9 cellular contexts compared by ENCODE assay signal in genomic region chr1:153617677-153618076, GRCh38. TPM values are rescaled to one million over a fixed set of nuclear protein-coding genes. Genes with fewer than 3 reads are reported as not detected.
DNase-seq lines count a peak whose midpoint lies in the region; ATAC-seq and TF ChIP-seq lines count a peak whose summit lies in the region.
"Had no signal": no experiment of that assay in that cellular context is flagged by ENCODE, and none has a peak within 500 bp of the region (broad histone marks: within the 10 kb centered on the region; RNA-seq: fewer than 3 reads in every experiment).

No MANE protein-coding gene starts in this region.

- intact Hi-C loops in left ventricle myocardium superior (cut with micrococcal nuclease) (no loop called here), breast epithelium (cut with DNase I; ENCODE audit: low total_unique reads) (no loop called here)

- peak overlapping the region; percentile 68 to 70 for H3K27ac ChIP-seq in right atrium auricular region
- no peak overlapping the region for H3K27ac ChIP-seq in SJCRH30
- H3K27ac ChIP-seq in breast epithelium = peak overlapping the region; percentile 82 to 84
- peak overlapping the region; percentile 84 for H3K27ac ChIP-seq in muscle layer of duodenum (ENCODE audit: low read length)

- TF ChIP-seq CTCF in right atrium auricular region (IDR thresholded peaks at IDR 0.05) (peak; percentile 67 to 78), breast epithelium (IDR thresholded peaks at IDR 0.05) (peak; percentile 37 to 66 (median 47))

- H3K4me1 ChIP-seq in right atrium auricular region = peaks cover 0 to 34% of the 10 kb centered on the region in 2 donors
- H3K4me1 ChIP-seq in SJCRH30 = 0 out of 2 replicates have a peak, but pooled peaks cover 4% of the 10 kb centered on the region
- H3K4me1 ChIP-seq in breast epithelium = peaks cover 5 to 23% of the 10 kb centered on the region in 2 donors
- peaks cover 12 to 17% of the 10 kb centered on the region in 2 donors for H3K4me1 ChIP-seq in muscle layer of duodenum (ENCODE audit: control insufficient read depth in 1 of 2, insufficient read depth in 2 of 2, low read length in 2 of 2)

- no peaks in the 10 kb centered on the region for H3K27me3 ChIP-seq in right atrium auricular region
- H3K27me3 ChIP-seq in SJCRH30 = no peaks in the 10 kb centered on the region
- no peaks in the 10 kb centered on the region for H3K27me3 ChIP-seq in breast epithelium
- H3K27me3 ChIP-seq in muscle layer of duodenum (ENCODE audit: low read depth, low read length) = no peaks in the 10 kb centered on the region

- no peaks in the 10 kb centered on the region for H3K9me3 ChIP-seq in right atrium auricular region
- no peaks in the 10 kb centered on the region for H3K9me3 ChIP-seq in SJCRH30 (replicated peaks)
- H3K9me3 ChIP-seq in breast epithelium = no peaks in the 10 kb centered on the region
- H3K9me3 ChIP-seq in muscle layer of duodenum (ENCODE audit: control insufficient read depth in 1 of 2, low read length in 2 of 2) = no peaks in the 10 kb centered on the region

- no peak for ATAC-seq in left ventricle myocardium superior
- peak; percentile 58 for ATAC-seq in HG02763 (IDR thresholded peaks at IDR 0.05; ENCODE audit: unreplicated experiment)

- TF ChIP-seq POLR2A in breast epithelium (IDR thresholded peaks at IDR 0.05) = no peak

- H3K36me3 ChIP-seq in right atrium auricular region (peaks cover 30% of the 10 kb centered on the region), SJCRH30 (peaks cover 19% of the 10 kb centered on the region), breast epithelium (no peaks in the 10 kb centered on the region), muscle layer of duodenum (ENCODE audit: control insufficient read depth in 1 of 2, insufficient read depth in 2 of 2, low read length in 2 of 2) (peaks cover 6 to 19% of the 10 kb centered on the region in 2 donors)

- DNase-seq in right atrium auricular region (ENCODE audit: low spot score) (peak; percentile 92), left ventricle myocardium superior (no peak), SJCRH30 (peak; percentile 70 to 71), breast epithelium (ENCODE audit: low spot score in 2 of 2) (peak in 1 of 2 donors; percentile 66), HUDEP-2 (lab: John Stamatoyannopoulos, UW; ENCODE audit: unreplicated experiment in 76 of 76) (no peak), NCI-H446 treated with DMSO at 0.1 percent for 48 hours (lab: John Stamatoyannopoulos, UW) (no peak)

- H3K4me3 ChIP-seq in right atrium auricular region (no peak overlapping the region), SJCRH30 (no peak overlapping the region), breast epithelium (no peak overlapping the region), muscle layer of duodenum (ENCODE audit: low read depth in 1 of 2, low read length in 2 of 2) (no peak overlapping the region)

RNA-seq across cellular contexts. Expression of gene S100A14, which starts 1.6 kb away (rescaled TPM):
- 1 to 10 TPM in 1 of 2 donors, under 1 TPM in 1; 0.55 to 2.4 TPM for total RNA-seq in right atrium auricular region
- total RNA-seq in left ventricle myocardium superior = 5.7 TPM
- not detected in 2 replicates for total RNA-seq in SJCRH30 (2014; rRNA removed; shearing (Covaris generic))
- total RNA-seq in breast epithelium = 10 to 100 TPM in 2 of 3 donors, not detected in 1; 70.1 to 99.2 TPM

RNA-seq across cellular contexts. Expression of gene S100A16, which starts 4.7 kb away (rescaled TPM):
- total RNA-seq in right atrium auricular region = 10 to 100 TPM; 62.7 to 85.1 TPM
- total RNA-seq in left ventricle myocardium superior = 42.2 TPM
- total RNA-seq in SJCRH30 (2014; rRNA removed; shearing (Covaris generic)) = 46.6 and 50.7 TPM in 2 replicates
- total RNA-seq in breast epithelium = 100 to 1,000 TPM in 2 of 3 donors, 10 to 100 TPM in 1; 52.0 to 154 (median 102) TPM

RNA-seq across cellular contexts. Expression of gene S100A13, which starts 9.6 kb away (rescaled TPM):
- 100 to 1,000 TPM; 114 to 314 TPM for total RNA-seq in right atrium auricular region
- total RNA-seq in left ventricle myocardium superior = 124 TPM
- total RNA-seq in SJCRH30 (2014; rRNA removed; shearing (Covaris generic)) = 100 and 113 TPM in 2 replicates
- 100 to 1,000 TPM; 163 to 221 (median 198) TPM for total RNA-seq in breast epithelium

RNA-seq across cellular contexts. Expression of gene S100A1, which starts 10.6 kb away (rescaled TPM):
- total RNA-seq in right atrium auricular region = 1,000 to 10,000 TPM in 1 of 2 donors, 100 to 1,000 TPM in 1; 965 to 2,413 TPM
- total RNA-seq in left ventricle myocardium superior = 2,048 TPM
- total RNA-seq in SJCRH30 (2014; rRNA removed; shearing (Covaris generic)) = 3.6 and 4.4 TPM in 2 replicates
- 10 to 100 TPM in 2 of 3 donors, 1 to 10 TPM in 1; 6.1 to 40.0 (median 28.5) TPM for total RNA-seq in breast epithelium
- total RNA-seq: dermis microvascular lymphatic vessel endothelial cell had no signal

RNA-seq across cellular contexts. Expression of gene CHTOP, which starts 16.2 kb away (rescaled TPM):
- 10 to 100 TPM; 38.2 to 50.1 TPM for total RNA-seq in right atrium auricular region
- total RNA-seq in left ventricle myocardium superior = 73.3 TPM
- total RNA-seq in SJCRH30 (2014; rRNA removed; shearing (Covaris generic)) = 60.2 and 68.2 TPM in 2 replicates
- total RNA-seq in breast epithelium = 100 to 1,000 TPM in 1 of 3 donors, 10 to 100 TPM in 2; 37.1 to 112 (median 71.8) TPM

Comparison
In these comparisons a context has a peak if more than half of its experiments do, and no peak if none do; other contexts are left out.
1. DNase-seq: peak in right atrium auricular region (single experiment) and SJCRH30 (2 of 2); none in left ventricle myocardium superior (single experiment), HUDEP-2 (0 of 76) and NCI-H446 treated with DMSO at 0.1 percent for 48 hours (single experiment).